Comparison of ENCODE assay signal across 16 cellular contexts in genomic region chr1:8889103-8889846, GRCh38. TPM values are rescaled to one million over a fixed set of nuclear protein-coding genes. Genes with fewer than 3 reads are reported as not detected.
DNase-seq lines count a peak whose midpoint lies in the region; ATAC-seq, FAIRE-seq and TF ChIP-seq lines count a peak whose summit lies in the region.
"Had no signal": no experiment of that assay in that cellular context is flagged by ENCODE, and none has a peak within 500 bp of the region (broad histone marks: within the 10 kb centered on the region; RNA-seq: fewer than 3 reads in every experiment).

No MANE protein-coding gene starts in this region.

- no peaks in the 10 kb centered on the region for H3K36me3 Mint-ChIP-seq in nephron (ENCODE audit: low read depth)

- FAIRE-seq in A549 (lab: Jason Lieb, UNC) = no peak
- FAIRE-seq: islet of Langerhans had no signal

- no peaks in the 10 kb centered on the region for H3K9me3 Mint-ChIP-seq in nephron
- H3K9me3 Mint-ChIP-seq: activated B cell treated with CpG ODN at 0.5 μM for 24 hours had no signal

- no peak for TF ChIP-seq EP300 in A549 (IDR thresholded peaks at IDR 0.05)

- H3K4me1 ChIP-seq in A549 (peaks cover 62% of the 10 kb centered on the region), Panc1 (ENCODE audit: control insufficient read depth, insufficient read depth, low read length) (peaks cover 43% of the 10 kb centered on the region), esophagus (ENCODE audit: control insufficient read depth in 2 of 2, insufficient read depth in 2 of 2, low read length in 1 of 2) (peaks cover 0 to 5% of the 10 kb centered on the region in 2 donors)

- peak overlapping the region; percentile 48 to 84 (median 76) for H3K27ac Mint-ChIP-seq in nephron
- H3K27ac Mint-ChIP-seq: activated B cell treated with CpG ODN at 0.5 μM for 24 hours had no signal

- no peaks in the 10 kb centered on the region for H3K9me3 ChIP-seq in A549
- H3K9me3 ChIP-seq in Panc1 (ENCODE audit: control insufficient read depth, insufficient read depth, low read depth, low read length) = no peaks in the 10 kb centered on the region
- no peaks in the 10 kb centered on the region for H3K9me3 ChIP-seq in esophagus (ENCODE audit: control insufficient read depth in 2 of 2, insufficient read depth in 1 of 2, low read depth in 1 of 2, low read length in 1 of 2)

- H3K27me3 ChIP-seq in Panc1 (ENCODE audit: control insufficient read depth, insufficient read depth, low read length) (no peaks in the 10 kb centered on the region), esophagus (ENCODE audit: control insufficient read depth in 1 of 2, insufficient read depth in 2 of 2, low read length in 2 of 2) (no peaks in the 10 kb centered on the region)

- TF ChIP-seq RAD21 in A549 (conservative IDR thresholded peaks at IDR 0.05 in 1 of 2, IDR thresholded peaks at IDR 0.05 in 1 of 2) = no peak

- H3K4me1 Mint-ChIP-seq in nephron = peaks cover 28% of the 10 kb centered on the region
- H3K4me1 Mint-ChIP-seq: activated B cell treated with CpG ODN at 0.5 μM for 24 hours had no signal

- intact Hi-C loops in Panc1 (cut with micrococcal nuclease; ENCODE audit: unreplicated experiment) = no loop called here

- H3K36me3 ChIP-seq in Panc1 (ENCODE audit: control insufficient read depth, insufficient read depth, low read length) = no peaks in the 10 kb centered on the region
- H3K36me3 ChIP-seq in esophagus (ENCODE audit: control insufficient read depth in 2 of 2, insufficient read depth in 2 of 2, low read length in 1 of 2) = no peaks in the 10 kb centered on the region

- POLR2A ChIA-PET in A549 (lab: Yijun Ruan, JAX) = no interaction called here
- POLR2A ChIA-PET in Panc1 (lab: Charles Lee) = no interaction called here

- H3K4me2 ChIP-seq in A549 = peak overlapping the region; percentile 87

- CTCF ChIA-PET in A549 (lab: Yijun Ruan, JAX) = no interaction called here
- CTCF ChIA-PET in Panc1 (lab: Charles Lee) = no interaction called here

- no peaks in the 10 kb centered on the region for H3K27me3 Mint-ChIP-seq in nephron (ENCODE audit: low read depth)
- H3K27me3 Mint-ChIP-seq: activated B cell treated with CpG ODN at 0.5 μM for 24 hours had no signal

- in situ Hi-C loops in Panc1 (cut with HindIII; ENCODE audit: low pct_unique_long_range_greater_than_20kb, low sequenced_read_pairs) = no loop called here

- TF ChIP-seq CTCF in A549 (IDR thresholded peaks at IDR 0.05) (no peak), Panc1 (IDR thresholded peaks at IDR 0.05) (no peak), nephron (IDR thresholded peaks at IDR 0.05; ENCODE audit: unreplicated experiment in 3 of 3) (no peak), GM20000 (IDR thresholded peaks at IDR 0.05; ENCODE audit: extremely low read depth, missing control alignments) (no peak)

- H3K4me3 ChIP-seq in A549 (peak overlapping the region; percentile 28; the same call in 1 of the 3 replicates), Panc1 (ENCODE audit: low read depth in 2 of 2, low read length in 2 of 2) (peak overlapping the region in 1 of 2 experiments; percentile 23; a peak in 3 of 4 replicates), esophagus (ENCODE audit: low read depth in 1 of 2, low read length in 2 of 2) (no peak overlapping the region)

- 39% methylated on average over 11 of the region's 11 CpGs for WGBS in A549 (ENCODE audit: missing lambda C conversion rate)
- WGBS in esophagus, 2 donors = 64 to 73% methylated on average over 11 of the region's 11 CpGs

- DNase-seq in A549 (ENCODE audit: low read depth in 1 of 2, low spot score in 1 of 2) = peak in 1 of 2 experiments; percentile 44
- DNase-seq in Panc1 (ENCODE audit: low read depth, low spot score) = no peak
- DNase-seq in activated CD8-positive, alpha-beta memory T cell treated with anti-CD3 and anti-CD28 coated beads, Interleukin-2, amount 50 U/mL, for 4 hours = no peak
- DNase-seq in GM20000 (ENCODE audit: low spot score) = no peak
- no peak for DNase-seq in nucleus accumbens (lab: John Stamatoyannopoulos, UW)
- no peak for DNase-seq in A172 (ENCODE audit: low spot score)
- DNase-seq: activated B cell treated with CpG ODN at 0.5 μM for 24 hours; activated effector memory CD4-positive, alpha-beta T cell treated with Interleukin-2 at 50 U/mL for 16 hours; AML-193; effector memory CD4-positive, alpha-beta T cell; GF-D8 had no signal

- H3K4me3 Mint-ChIP-seq in nephron = no peak overlapping the region
- H3K4me3 Mint-ChIP-seq: activated B cell treated with CpG ODN at 0.5 μM for 24 hours had no signal

- TF ChIP-seq POLR2A in A549 (IDR thresholded peaks at IDR 0.05; ENCODE audit: low read length) = no peak

- peak overlapping the region; percentile 95 to 99 for H3K27ac ChIP-seq in A549
- peak overlapping the region; percentile 82 for H3K27ac ChIP-seq in Panc1 (ENCODE audit: low read length)
- peak overlapping the region; percentile 35 to 47 for H3K27ac ChIP-seq in esophagus (ENCODE audit: low read depth in 2 of 2, low read length in 1 of 2)

- no TSS peak for BruUV-seq in Panc1 (replicated peaks; lab: Mats Ljungman, UMichigan)

- ATAC-seq in A549 (peak; percentile 60 to 67; a peak in 5 of 6 replicates), Panc1 (peak; percentile 60)

TF ChIP-seq in A549, 52 proteins besides CTCF, POLR2A, EP300 and RAD21:
- no peak for TF ChIP-seq POLR2AphosphoS2 (conservative IDR thresholded peaks at IDR 0.05; ENCODE audit: low read length)
- TF ChIP-seq HDAC2 (IDR thresholded peaks at IDR 0.05) = no peak
- TF ChIP-seq CHD2 (IDR thresholded peaks at IDR 0.05; ENCODE audit: low read length, partially characterized antibody) = no peak
- peak; percentile 74 to 89 for TF ChIP-seq CEBPB (IDR thresholded peaks at IDR 0.05)
- no peak for TF ChIP-seq MYC (IDR thresholded peaks at IDR 0.05; ENCODE audit: borderline replicate concordance, low read length)

RNA-seq across cellular contexts. Expression of gene ENO1, which starts 10.8 kb away (rescaled TPM):
- polyA plus RNA-seq in A549 (2011; rRNA removed) (1,899 and 1,948 TPM in 2 replicates), A549 (2017; fragmentation: RNase III; extraction: RNeasy Plus Mini Kit Qiagen cat#74134 plus additional on column Dnase treatment) (2,937 to 2,981 TPM (median 2,952 TPM) in 3 replicates), esophagus (1,000 to 10,000 TPM in 1 of 2 donors, 100 to 1,000 TPM in 1; 403 to 1,101 TPM)
- 2,304 and 2,482 TPM in 2 replicates for polyA plus RNA-seq in A549 (2012; cell fraction: cytosol; rRNA removed)
- polyA plus RNA-seq in A549 (2012; cell fraction: nucleus; rRNA removed) = 3,157 and 3,429 TPM in 2 replicates
- 2,309 and 2,515 TPM in 2 replicates for polyA minus RNA-seq in A549 (2011; rRNA and poly(A)+ RNA removed)
- 2,480 TPM for total RNA-seq in Panc1 (2021; ENCODE audit: unreplicated experiment)
- polyA plus RNA-seq in Panc1 (2012; ENCODE audit: insufficient read length) = 3,248 TPM
- total RNA-seq in A172 (2014; rRNA removed; shearing (Covaris generic)) = 1,393 and 1,401 TPM in 2 replicates

RNA-seq across cellular contexts. Expression of gene CA6, which starts 56.4 kb away (rescaled TPM):
- polyA plus RNA-seq in A549 (2011; rRNA removed) (not detected in 2 replicates), A549 (2017; fragmentation: RNase III; extraction: RNeasy Plus Mini Kit Qiagen cat#74134 plus additional on column Dnase treatment) (not detected in 3 replicates), esophagus (under 1 TPM in 1 of 2 donors, not detected in 1; 0.06 TPM)
- polyA plus RNA-seq in A549 (2012; cell fraction: cytosol; rRNA removed) = not detected in 2 replicates
- polyA plus RNA-seq in A549 (2012; cell fraction: nucleus; rRNA removed) = not detected in 2 replicates
- polyA minus RNA-seq in A549 (2011; rRNA and poly(A)+ RNA removed) = not detected in 2 replicates
- not detected for total RNA-seq in Panc1 (2021; ENCODE audit: unreplicated experiment)
- polyA plus RNA-seq in Panc1 (2012; ENCODE audit: insufficient read length) = 0.15 TPM
- total RNA-seq in A172 (2014; rRNA removed; shearing (Covaris generic)) = not detected in 2 replicates
- total RNA-seq: activated B cell treated with CpG ODN at 0.5 μM for 24 hours, HT1080, renal cortical epithelial cell had no signal

Comparison
In these comparisons a context has a peak if more than half of its experiments do, and no peak if none do; other contexts are left out.
1. H3K27ac ChIP-seq: peak in every context shown above with its lines; median percentile 97 in A549; 82 in Panc1; 41 in esophagus.